ENCODE assay signal across 8 cellular contexts in the genomic region with DNA sequence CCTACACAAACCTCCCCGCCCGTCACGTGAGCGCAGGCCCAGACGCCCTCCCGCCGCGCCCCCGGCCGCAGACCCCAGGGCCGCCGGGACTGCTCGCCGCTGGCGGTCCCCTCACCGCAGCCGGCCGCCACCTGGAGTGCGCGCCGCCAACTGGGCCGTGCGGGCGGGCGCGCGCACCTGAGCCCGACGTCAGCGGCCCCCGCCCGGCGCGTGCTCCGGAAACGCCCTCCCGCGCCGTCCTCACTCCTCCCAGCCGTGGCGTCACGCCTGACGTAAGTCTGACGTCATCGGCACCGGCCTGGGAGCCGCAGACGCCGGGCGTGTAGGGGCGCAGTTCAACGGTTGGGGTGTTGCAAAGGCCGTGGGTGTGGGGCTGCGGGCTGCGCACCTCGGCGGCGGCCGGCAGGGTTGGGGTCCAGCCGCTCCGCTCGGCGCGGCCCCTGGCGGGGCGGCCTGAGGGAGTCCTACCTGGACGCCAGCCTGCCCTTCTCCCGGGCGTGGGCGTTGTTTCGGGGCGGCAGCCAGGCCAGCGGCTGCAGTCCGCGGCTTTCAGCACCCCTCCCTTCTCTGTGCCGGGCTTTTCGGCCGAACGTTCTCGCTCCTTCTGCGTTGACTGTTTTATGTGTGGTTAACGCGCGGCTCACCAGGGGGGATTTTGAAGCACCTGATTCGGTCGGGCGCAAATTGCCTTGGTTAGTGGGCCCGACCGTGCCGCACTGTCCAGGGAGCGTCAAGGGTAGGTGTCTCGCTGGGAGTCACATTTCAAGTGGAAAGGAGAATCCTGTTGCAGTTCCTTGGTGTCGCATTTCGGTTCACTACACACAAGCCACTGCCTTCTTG. TPM values are rescaled to one million over a fixed set of nuclear protein-coding genes. Genes with fewer than 3 reads are reported as not detected.
DNase-seq lines count a peak whose midpoint lies in the region; ATAC-seq and TF ChIP-seq lines count a peak whose summit lies in the region.

JOSD1 (minus strand) TSS at position 155 of the 840 bp plus-strand sequence. CDS start 956 bp downstream, outside the sequence.

- peaks cover 49% of the 10 kb centered on the region for H3K4me1 Mint-ChIP-seq in activated CD8-positive, alpha-beta T cell treated with anti-CD3 and anti-CD28 coated beads for 36 hours (ENCODE audit: low read depth)

- peak within 1 kb of the TSS; percentile 90 for H3K4me3 Mint-ChIP-seq in activated CD8-positive, alpha-beta T cell treated with anti-CD3 and anti-CD28 coated beads for 36 hours

- DNase-seq in BE2C: peak; percentile 94
- peak; percentile 38 for DNase-seq in NCI-H82 treated with DMSO at 0.1 percent for 48 hours (lab: John Stamatoyannopoulos, UW; ENCODE audit: unreplicated experiment)
- peak; percentile 98 for DNase-seq in activated CD8-positive, alpha-beta T cell treated with anti-CD3 and anti-CD28 coated beads for 36 hours
- peak; percentile 92 to 98 (median 96) for DNase-seq in dorsolateral prefrontal cortex
- peak; percentile 97 to 98 (median 97) for DNase-seq in right lobe of liver
- peak; percentile 97 for DNase-seq in stimulated activated CD4-positive, alpha-beta T cell treated with anti-CD3 and anti-CD28 coated beads, Interleukin-4, amount 100 ng/mL, for 24 hours

- H3K9me3 Mint-ChIP-seq in activated CD8-positive, alpha-beta T cell treated with anti-CD3 and anti-CD28 coated beads for 36 hours: no peaks in the 10 kb centered on the region

- H3K9me3 ChIP-seq in BE2C: no peaks in the 10 kb centered on the region
- no peaks in the 10 kb centered on the region for H3K9me3 ChIP-seq in right lobe of liver

- H3K4me3 ChIP-seq in BE2C (ENCODE audit: low read depth, low read length) (peak within 1 kb of the TSS; percentile 80), dorsolateral prefrontal cortex (peak within 1 kb of the TSS; percentile 63 to 97 (median 86)), right lobe of liver (peak within 1 kb of the TSS; percentile 62 to 69 (median 67))

- peak; percentile 99 for TF ChIP-seq POLR2A in right lobe of liver (IDR thresholded peaks at IDR 0.05)

- POLR2A ChIA-PET in activated CD8-positive, alpha-beta T cell treated with anti-CD3 and anti-CD28 coated beads for 36 hours (lab: Charles Lee): interaction anchor here (1.0 to 6.3 kb wide), 3 partner anchors 11 to 28 kb away, joined by 3 to 62 read pairs (median 6); partner anchors contain the start of gene TOMM22

- ATAC-seq in GM19328 (IDR thresholded peaks at IDR 0.05; ENCODE audit: unreplicated experiment) (peak; percentile 40), HG03571 (IDR thresholded peaks at IDR 0.05; ENCODE audit: unreplicated experiment) (peak; percentile 31), right lobe of liver (peak; percentile 40 to 67 (median 60))
- ATAC-seq in activated CD8-positive, alpha-beta T cell treated with anti-CD3 and anti-CD28 coated beads for 36 hours: peak; percentile 25

- intact Hi-C loops in activated CD8-positive, alpha-beta T cell treated with anti-CD3 and anti-CD28 coated beads for 36 hours (cut with micrococcal nuclease): loop anchor here (10.0 kb wide), 1 partner anchor 54 kb away; the partner anchor contains the start of gene SUN2
- intact Hi-C loops in dorsolateral prefrontal cortex (cut with DNase I) (loop anchor here in 1 of 2 donors (2.0 kb wide), 1 partner anchor 54 kb away; the partner anchor contains the start of gene SUN2), right lobe of liver (cut with DNase I) (no loop called here)

- H3K27me3 Mint-ChIP-seq in activated CD8-positive, alpha-beta T cell treated with anti-CD3 and anti-CD28 coated beads for 36 hours: no peaks in the 10 kb centered on the region

- H3K4me1 ChIP-seq in BE2C: peaks cover 6% of the 10 kb centered on the region
- H3K4me1 ChIP-seq in right lobe of liver: peaks cover 0 to 56% (median 9%) of the 10 kb centered on the region in 4 donors

- H3K27me3 ChIP-seq in BE2C (no peaks in the 10 kb centered on the region), dorsolateral prefrontal cortex (no peaks in the 10 kb centered on the region), right lobe of liver (no peaks in the 10 kb centered on the region)

- TF ChIP-seq CTCF in BE2C (IDR thresholded peaks at IDR 0.05; ENCODE audit: low read depth, low read length) (no peak), dorsolateral prefrontal cortex (IDR thresholded peaks at IDR 0.05 in 54 of 56, conservative IDR thresholded peaks at IDR 0.05 in 2 of 56; ENCODE audit: low read depth in 1 of 56, partially characterized antibody in 56 of 56) (peak in 12 of 56 donors; percentile 6 to 41 (median 16)), right lobe of liver (IDR thresholded peaks at IDR 0.05) (peak in 1 of 4 donors; percentile 5)
- TF ChIP-seq CTCF in activated CD8-positive, alpha-beta T cell treated with anti-CD3 and anti-CD28 coated beads for 36 hours (IDR thresholded peaks at IDR 0.05): no peak

- H3K36me3 Mint-ChIP-seq in activated CD8-positive, alpha-beta T cell treated with anti-CD3 and anti-CD28 coated beads for 36 hours (ENCODE audit: low read depth): peaks cover 39% of the 10 kb centered on the region

- WGBS in right lobe of liver (ENCODE audit: insufficient coverage, low coverage, low lambda C conversion rate, missing lambda C conversion rate): 4% methylated on average over 12 of the region's 94 CpGs

- peak within 1 kb of the TSS; percentile 89 to 100 (median 97) for H3K27ac ChIP-seq in dorsolateral prefrontal cortex
- H3K27ac ChIP-seq in right lobe of liver: peak within 1 kb of the TSS; percentile 97 to 99 (median 98)

- peak within 1 kb of the TSS; percentile 99 for H3K27ac Mint-ChIP-seq in activated CD8-positive, alpha-beta T cell treated with anti-CD3 and anti-CD28 coated beads for 36 hours

- H3K36me3 ChIP-seq in BE2C (no peaks in the 10 kb centered on the region; the same call in 1 of the 2 replicates), right lobe of liver (no peaks in the 10 kb centered on the region)

- CTCF ChIA-PET in activated CD8-positive, alpha-beta T cell treated with anti-CD3 and anti-CD28 coated beads for 36 hours (lab: Charles Lee): no interaction called here

RNA-seq across cellular contexts. Expression of gene JOSD1, which starts in this region (rescaled TPM):
- polyA plus RNA-seq in BE2C (2012; ENCODE audit: insufficient read depth, insufficient read length, low read depth): 57.1 TPM
- total RNA-seq in activated CD8-positive, alpha-beta T cell treated with anti-CD3 and anti-CD28 coated beads for 36 hours: 10 to 100 TPM; 84.7 to 88.1 TPM
- total RNA-seq in dorsolateral prefrontal cortex: 10 to 100 TPM; 41.2 to 87.6 (median 55.2) TPM
- 10 to 100 TPM; 13.0 to 32.2 (median 21.7) TPM for total RNA-seq in right lobe of liver

Comparison
In these comparisons a context has a peak if more than half of its experiments do, and no peak if none do; other contexts are left out.
1. Peak in every context shown above with its lines: DNase-seq, ATAC-seq, H3K4me3 ChIP-seq and H3K27ac ChIP-seq.
2. DNase-seq: peak in every context shown above with its lines; median percentile 98 in activated CD8-positive, alpha-beta T cell treated with anti-CD3 and anti-CD28 coated beads for 36 hours; 97 in right lobe of liver; 97 in stimulated activated CD4-positive, alpha-beta T cell treated with anti-CD3 and anti-CD28 coated beads, Interleukin-4, amount 100 ng/mL, for 24 hours; 96 in dorsolateral prefrontal cortex; 94 in BE2C; 38 in NCI-H82 treated with DMSO at 0.1 percent for 48 hours.